ENCODE assay signal across 26 cellular contexts in the genomic region with DNA sequence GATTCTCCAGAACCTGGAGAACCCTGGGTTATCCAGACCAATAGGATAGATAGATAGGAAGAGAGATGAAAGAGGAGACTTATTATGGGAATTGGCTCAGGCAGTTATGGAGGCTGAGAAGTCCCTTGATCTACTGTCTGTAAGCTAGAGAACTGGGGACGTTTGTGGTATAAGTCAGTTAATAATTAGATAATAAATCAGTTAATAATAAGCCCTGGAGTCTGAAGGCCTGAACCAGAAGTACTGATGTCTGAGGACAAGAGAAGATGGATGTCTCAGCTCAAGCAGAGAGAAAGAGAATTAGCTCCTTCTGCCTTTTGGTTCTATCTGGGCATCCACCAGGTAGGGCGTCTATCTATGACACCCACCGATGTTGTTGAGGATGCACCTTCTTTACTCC.
"Had no signal": no experiment of that assay in that cellular context is flagged by ENCODE, and none has a peak within 500 bp of the region (broad histone marks: within the 10 kb centered on the region; RNA-seq: fewer than 3 reads in every experiment).

No MANE protein-coding gene starts in this region.

- H3K4me1 ChIP-seq: stomach, testis, thyroid gland, tibial artery, tibial nerve, upper lobe of left lung, upper lobe of right lung, uterus had no signal

- H3K36me3 ChIP-seq: stomach, suprapubic skin, thoracic aorta, thyroid gland, tibial artery, tibial nerve, transverse colon, upper lobe of left lung, upper lobe of right lung, uterus, vagina had no signal

- DNase-seq: stimulated activated CD4-positive, alpha-beta T cell treated with anti-CD3 and anti-CD28 coated beads, Interleukin-2, amount 100 ng/mL, for 48 hours; stimulated activated CD4-positive, alpha-beta T cell treated with anti-CD3 and anti-CD28 coated beads, Interleukin-4, amount 100 ng/mL, for 1 hour; stimulated activated CD4-positive, alpha-beta T cell treated with anti-CD3 and anti-CD28 coated beads, Interleukin-4, amount 100 ng/mL, for 24 hours; stimulated activated CD4-positive, alpha-beta T cell treated with anti-CD3 and anti-CD28 coated beads, Interleukin-4, amount 100 ng/mL, for 4 hours; stimulated activated CD8-positive, alpha-beta memory T cell treated with anti-CD3 and anti-CD28 coated beads, Interleukin-4, amount 100 ng/mL, for 48 hours; stimulated activated naive B cell treated with anti-CD40 and anti-IgM and Interleukin-4, amounts not matched to agents 10 μg/mL and 1 μg/mL and 100 μg/mL, for 72 hours; stimulated activated naive CD4-positive, alpha-beta T cell; stimulated activated naive CD4-positive, alpha-beta T cell treated with Interleukin-2 at 50 U/mL for 16 hours; stimulated activated naive CD8-positive, alpha-beta T cell treated with anti-CD3 and anti-CD28 coated beads, Interleukin-15, amount 100 ng/mL, for 72 hours; stimulated activated naive CD8-positive, alpha-beta T cell treated with anti-CD3 and anti-CD28 coated beads, Interleukin-15, Interleukin-2, amounts not matched to agents 100 U/mL and 50 U/mL, for 24 hours; stomach; substantia nigra; testis; thyroid gland; tibial artery; transverse colon; trophoblast cell; upper lobe of left lung; upper lobe of right lung; uterus had no signal

- ATAC-seq: stimulated activated effector memory CD8-positive, alpha-beta T cell treated with anti-CD3 and anti-CD28 coated beads, Interleukin-12 subunit alpha, Interleukin-12 subunit beta, amount 100 ng/mL, for 72 hours; stimulated activated memory B cell treated with anti-CD40 and anti-IgM and Interleukin-4, amounts not matched to agents 10 μg/mL and 1 μg/mL and 100 μg/mL, for 72 hours; stimulated activated naive B cell treated with anti-CD40 and anti-IgM and Interleukin-4, amounts not matched to agents 10 μg/mL and 1 μg/mL and 100 μg/mL, for 72 hours; stimulated activated naive CD8-positive, alpha-beta T cell treated with anti-CD3 and anti-CD28 coated beads, Interleukin-15, amount 100 ng/mL, for 72 hours; stimulated activated naive CD8-positive, alpha-beta T cell treated with anti-CD3 and anti-CD28 coated beads, Interleukin-15, Interleukin-2, amounts not matched to agents 100 U/mL and 50 U/mL, for 24 hours; upper lobe of right lung had no signal

- H3K9me3 ChIP-seq: stomach, suprapubic skin, testis, thoracic aorta, thyroid gland, tibial artery, tibial nerve, transverse colon, upper lobe of left lung, upper lobe of right lung, uterus, vagina had no signal

- H3K4me3 ChIP-seq: stomach, suprapubic skin, testis, thoracic aorta, thyroid gland, tibial artery, tibial nerve, transverse colon, upper lobe of left lung, upper lobe of right lung, uterus, vagina had no signal

- H3K27ac ChIP-seq: stomach, suprapubic skin, testis, thoracic aorta, thyroid gland, tibial artery, tibial nerve, transverse colon, upper lobe of left lung, upper lobe of right lung, uterus, vagina had no signal

- H3K27me3 ChIP-seq: suprapubic skin, testis, thyroid gland, tibial artery, tibial nerve, transverse colon, upper lobe of left lung, upper lobe of right lung, uterus, vagina had no signal
